ENCODE assay signal across 5 cellular contexts in genomic region chr14:48672506-48672905, GRCh38.
"Had no signal": no experiment of that assay in that cellular context is flagged by ENCODE, and none has a peak within 500 bp of the region (broad histone marks: within the 10 kb centered on the region; RNA-seq: fewer than 3 reads in every experiment).

No MANE protein-coding gene starts in this region.

- H3K9me3 ChIP-seq: HAP-1 had no signal

- DNase-seq: GM23248, GOT3, H7, HFFc6 had no signal

- H3K4me3 ChIP-seq: GM23248, HAP-1 had no signal

- H3K36me3 ChIP-seq: HAP-1 had no signal
